2 cellular contexts compared by ENCODE assay signal in the genomic region with DNA sequence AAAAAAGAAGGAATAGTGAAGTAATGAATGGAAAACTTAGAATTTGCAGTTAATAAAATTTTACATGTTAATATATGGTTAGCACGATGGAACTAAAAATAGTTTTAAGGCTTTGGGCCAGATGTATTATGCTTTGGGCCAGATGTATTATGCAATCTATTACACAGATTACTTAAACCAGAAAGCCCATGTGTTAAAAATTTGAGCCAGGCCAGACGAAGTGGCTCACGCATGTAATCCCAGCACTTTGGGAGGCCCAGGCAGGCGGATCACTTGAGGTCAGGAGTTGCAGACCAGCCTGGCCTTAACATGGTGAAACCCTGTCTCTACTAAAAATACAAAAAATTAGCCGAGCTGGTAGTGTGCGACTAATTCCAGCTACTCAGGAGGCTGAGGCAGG.
TF ChIP-seq lines count a peak whose summit lies in the region.

No MANE protein-coding gene starts in this region.

TF ChIP-seq in liver, 16 proteins besides CTCF, POLR2A, EP300 and RAD21:
- TF ChIP-seq HNF4A (conservative IDR thresholded peaks at IDR 0.05) (peak; percentile 22 to 28), RXRA (IDR thresholded peaks at IDR 0.05) (peak; percentile 65 to 83), NR2F2 (IDR thresholded peaks at IDR 0.05) (peak; percentile 65), SP1 (IDR thresholded peaks at IDR 0.05) (peak; percentile 49)
- TF ChIP-seq, protein P1, sequence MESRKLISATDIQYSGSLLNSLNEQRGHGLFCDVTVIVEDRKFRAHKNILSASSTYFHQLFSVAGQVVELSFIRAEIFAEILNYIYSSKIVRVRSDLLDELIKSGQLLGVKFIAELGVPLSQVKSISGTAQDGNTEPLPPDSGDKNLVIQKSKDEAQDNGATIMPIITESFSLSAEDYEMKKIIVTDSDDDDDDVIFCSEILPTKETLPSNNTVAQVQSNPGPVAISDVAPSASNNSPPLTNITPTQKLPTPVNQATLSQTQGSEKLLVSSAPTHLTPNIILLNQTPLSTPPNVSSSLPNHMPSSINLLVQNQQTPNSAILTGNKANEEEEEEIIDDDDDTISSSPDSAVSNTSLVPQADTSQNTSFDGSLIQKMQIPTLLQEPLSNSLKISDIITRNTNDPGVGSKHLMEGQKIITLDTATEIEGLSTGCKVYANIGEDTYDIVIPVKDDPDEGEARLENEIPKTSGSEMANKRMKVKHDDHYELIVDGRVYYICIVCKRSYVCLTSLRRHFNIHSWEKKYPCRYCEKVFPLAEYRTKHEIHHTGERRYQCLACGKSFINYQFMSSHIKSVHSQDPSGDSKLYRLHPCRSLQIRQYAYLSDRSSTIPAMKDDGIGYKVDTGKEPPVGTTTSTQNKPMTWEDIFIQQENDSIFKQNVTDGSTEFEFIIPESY (IDR thresholded peaks at IDR 0.05), result no peak
- TF ChIP-seq, protein P2, sequence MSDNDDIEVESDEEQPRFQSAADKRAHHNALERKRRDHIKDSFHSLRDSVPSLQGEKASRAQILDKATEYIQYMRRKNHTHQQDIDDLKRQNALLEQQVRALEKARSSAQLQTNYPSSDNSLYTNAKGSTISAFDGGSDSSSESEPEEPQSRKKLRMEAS (IDR thresholded peaks at IDR 0.05), result peak; percentile 22
- TF ChIP-seq, protein P3, sequence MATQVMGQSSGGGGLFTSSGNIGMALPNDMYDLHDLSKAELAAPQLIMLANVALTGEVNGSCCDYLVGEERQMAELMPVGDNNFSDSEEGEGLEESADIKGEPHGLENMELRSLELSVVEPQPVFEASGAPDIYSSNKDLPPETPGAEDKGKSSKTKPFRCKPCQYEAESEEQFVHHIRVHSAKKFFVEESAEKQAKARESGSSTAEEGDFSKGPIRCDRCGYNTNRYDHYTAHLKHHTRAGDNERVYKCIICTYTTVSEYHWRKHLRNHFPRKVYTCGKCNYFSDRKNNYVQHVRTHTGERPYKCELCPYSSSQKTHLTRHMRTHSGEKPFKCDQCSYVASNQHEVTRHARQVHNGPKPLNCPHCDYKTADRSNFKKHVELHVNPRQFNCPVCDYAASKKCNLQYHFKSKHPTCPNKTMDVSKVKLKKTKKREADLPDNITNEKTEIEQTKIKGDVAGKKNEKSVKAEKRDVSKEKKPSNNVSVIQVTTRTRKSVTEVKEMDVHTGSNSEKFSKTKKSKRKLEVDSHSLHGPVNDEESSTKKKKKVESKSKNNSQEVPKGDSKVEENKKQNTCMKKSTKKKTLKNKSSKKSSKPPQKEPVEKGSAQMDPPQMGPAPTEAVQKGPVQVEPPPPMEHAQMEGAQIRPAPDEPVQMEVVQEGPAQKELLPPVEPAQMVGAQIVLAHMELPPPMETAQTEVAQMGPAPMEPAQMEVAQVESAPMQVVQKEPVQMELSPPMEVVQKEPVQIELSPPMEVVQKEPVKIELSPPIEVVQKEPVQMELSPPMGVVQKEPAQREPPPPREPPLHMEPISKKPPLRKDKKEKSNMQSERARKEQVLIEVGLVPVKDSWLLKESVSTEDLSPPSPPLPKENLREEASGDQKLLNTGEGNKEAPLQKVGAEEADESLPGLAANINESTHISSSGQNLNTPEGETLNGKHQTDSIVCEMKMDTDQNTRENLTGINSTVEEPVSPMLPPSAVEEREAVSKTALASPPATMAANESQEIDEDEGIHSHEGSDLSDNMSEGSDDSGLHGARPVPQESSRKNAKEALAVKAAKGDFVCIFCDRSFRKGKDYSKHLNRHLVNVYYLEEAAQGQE (IDR thresholded peaks at IDR 0.05), result no peak

TF ChIP-seq in HepG2, 621 proteins besides CTCF, POLR2A, EP300 and RAD21:
- TF ChIP-seq THAP11 (CRISPR knock-in tag; IDR thresholded peaks at IDR 0.05) (no peak), TAF15 (IDR thresholded peaks at IDR 0.05; ENCODE audit: low read depth, low read length, poor library complexity, severe bottlenecking) (no peak), EHMT2 (IDR thresholded peaks at IDR 0.05; ENCODE audit: borderline replicate concordance, low read depth, low read length) (no peak), HOXD1 (CRISPR knock-in tag; IDR thresholded peaks at IDR 0.05) (no peak), ZNF451 (CRISPR knock-in tag; IDR thresholded peaks at IDR 0.05) (no peak), TAF1 (CRISPR knock-in tag; IDR thresholded peaks at IDR 0.05) (no peak), GTF2F1 (IDR thresholded peaks at IDR 0.05; ENCODE audit: low read length) (no peak), AKAP8 (CRISPR knock-in tag; IDR thresholded peaks at IDR 0.05) (no peak), MIER3 (CRISPR knock-in tag; IDR thresholded peaks at IDR 0.05; ENCODE audit: borderline replicate concordance) (no peak), GTF3A (CRISPR knock-in tag; conservative IDR thresholded peaks at IDR 0.05) (no peak), ZNF569 (CRISPR knock-in tag; IDR thresholded peaks at IDR 0.05; ENCODE audit: borderline replicate concordance) (no peak), ZNF749 (CRISPR knock-in tag; IDR thresholded peaks at IDR 0.05; ENCODE audit: borderline replicate concordance) (no peak), TCF12 (IDR thresholded peaks at IDR 0.05) (no peak), TCF12 (CRISPR knock-in tag; IDR thresholded peaks at IDR 0.05) (no peak), ZSCAN20 (CRISPR knock-in tag; IDR thresholded peaks at IDR 0.05; ENCODE audit: borderline replicate concordance) (no peak), ISX (CRISPR knock-in tag; conservative IDR thresholded peaks at IDR 0.05) (no peak)
- TF ChIP-seq, protein P4, sequence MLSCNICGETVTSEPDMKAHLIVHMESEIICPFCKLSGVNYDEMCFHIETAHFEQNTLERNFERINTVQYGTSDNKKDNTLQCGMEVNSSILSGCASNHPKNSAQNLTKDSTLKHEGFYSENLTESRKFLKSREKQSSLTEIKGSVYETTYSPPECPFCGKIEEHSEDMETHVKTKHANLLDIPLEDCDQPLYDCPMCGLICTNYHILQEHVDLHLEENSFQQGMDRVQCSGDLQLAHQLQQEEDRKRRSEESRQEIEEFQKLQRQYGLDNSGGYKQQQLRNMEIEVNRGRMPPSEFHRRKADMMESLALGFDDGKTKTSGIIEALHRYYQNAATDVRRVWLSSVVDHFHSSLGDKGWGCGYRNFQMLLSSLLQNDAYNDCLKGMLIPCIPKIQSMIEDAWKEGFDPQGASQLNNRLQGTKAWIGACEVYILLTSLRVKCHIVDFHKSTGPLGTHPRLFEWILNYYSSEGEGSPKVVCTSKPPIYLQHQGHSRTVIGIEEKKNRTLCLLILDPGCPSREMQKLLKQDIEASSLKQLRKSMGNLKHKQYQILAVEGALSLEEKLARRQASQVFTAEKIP (CRISPR knock-in tag; IDR thresholded peaks at IDR 0.05; ENCODE audit: borderline replicate concordance), result no peak
- TF ChIP-seq, protein P5, sequence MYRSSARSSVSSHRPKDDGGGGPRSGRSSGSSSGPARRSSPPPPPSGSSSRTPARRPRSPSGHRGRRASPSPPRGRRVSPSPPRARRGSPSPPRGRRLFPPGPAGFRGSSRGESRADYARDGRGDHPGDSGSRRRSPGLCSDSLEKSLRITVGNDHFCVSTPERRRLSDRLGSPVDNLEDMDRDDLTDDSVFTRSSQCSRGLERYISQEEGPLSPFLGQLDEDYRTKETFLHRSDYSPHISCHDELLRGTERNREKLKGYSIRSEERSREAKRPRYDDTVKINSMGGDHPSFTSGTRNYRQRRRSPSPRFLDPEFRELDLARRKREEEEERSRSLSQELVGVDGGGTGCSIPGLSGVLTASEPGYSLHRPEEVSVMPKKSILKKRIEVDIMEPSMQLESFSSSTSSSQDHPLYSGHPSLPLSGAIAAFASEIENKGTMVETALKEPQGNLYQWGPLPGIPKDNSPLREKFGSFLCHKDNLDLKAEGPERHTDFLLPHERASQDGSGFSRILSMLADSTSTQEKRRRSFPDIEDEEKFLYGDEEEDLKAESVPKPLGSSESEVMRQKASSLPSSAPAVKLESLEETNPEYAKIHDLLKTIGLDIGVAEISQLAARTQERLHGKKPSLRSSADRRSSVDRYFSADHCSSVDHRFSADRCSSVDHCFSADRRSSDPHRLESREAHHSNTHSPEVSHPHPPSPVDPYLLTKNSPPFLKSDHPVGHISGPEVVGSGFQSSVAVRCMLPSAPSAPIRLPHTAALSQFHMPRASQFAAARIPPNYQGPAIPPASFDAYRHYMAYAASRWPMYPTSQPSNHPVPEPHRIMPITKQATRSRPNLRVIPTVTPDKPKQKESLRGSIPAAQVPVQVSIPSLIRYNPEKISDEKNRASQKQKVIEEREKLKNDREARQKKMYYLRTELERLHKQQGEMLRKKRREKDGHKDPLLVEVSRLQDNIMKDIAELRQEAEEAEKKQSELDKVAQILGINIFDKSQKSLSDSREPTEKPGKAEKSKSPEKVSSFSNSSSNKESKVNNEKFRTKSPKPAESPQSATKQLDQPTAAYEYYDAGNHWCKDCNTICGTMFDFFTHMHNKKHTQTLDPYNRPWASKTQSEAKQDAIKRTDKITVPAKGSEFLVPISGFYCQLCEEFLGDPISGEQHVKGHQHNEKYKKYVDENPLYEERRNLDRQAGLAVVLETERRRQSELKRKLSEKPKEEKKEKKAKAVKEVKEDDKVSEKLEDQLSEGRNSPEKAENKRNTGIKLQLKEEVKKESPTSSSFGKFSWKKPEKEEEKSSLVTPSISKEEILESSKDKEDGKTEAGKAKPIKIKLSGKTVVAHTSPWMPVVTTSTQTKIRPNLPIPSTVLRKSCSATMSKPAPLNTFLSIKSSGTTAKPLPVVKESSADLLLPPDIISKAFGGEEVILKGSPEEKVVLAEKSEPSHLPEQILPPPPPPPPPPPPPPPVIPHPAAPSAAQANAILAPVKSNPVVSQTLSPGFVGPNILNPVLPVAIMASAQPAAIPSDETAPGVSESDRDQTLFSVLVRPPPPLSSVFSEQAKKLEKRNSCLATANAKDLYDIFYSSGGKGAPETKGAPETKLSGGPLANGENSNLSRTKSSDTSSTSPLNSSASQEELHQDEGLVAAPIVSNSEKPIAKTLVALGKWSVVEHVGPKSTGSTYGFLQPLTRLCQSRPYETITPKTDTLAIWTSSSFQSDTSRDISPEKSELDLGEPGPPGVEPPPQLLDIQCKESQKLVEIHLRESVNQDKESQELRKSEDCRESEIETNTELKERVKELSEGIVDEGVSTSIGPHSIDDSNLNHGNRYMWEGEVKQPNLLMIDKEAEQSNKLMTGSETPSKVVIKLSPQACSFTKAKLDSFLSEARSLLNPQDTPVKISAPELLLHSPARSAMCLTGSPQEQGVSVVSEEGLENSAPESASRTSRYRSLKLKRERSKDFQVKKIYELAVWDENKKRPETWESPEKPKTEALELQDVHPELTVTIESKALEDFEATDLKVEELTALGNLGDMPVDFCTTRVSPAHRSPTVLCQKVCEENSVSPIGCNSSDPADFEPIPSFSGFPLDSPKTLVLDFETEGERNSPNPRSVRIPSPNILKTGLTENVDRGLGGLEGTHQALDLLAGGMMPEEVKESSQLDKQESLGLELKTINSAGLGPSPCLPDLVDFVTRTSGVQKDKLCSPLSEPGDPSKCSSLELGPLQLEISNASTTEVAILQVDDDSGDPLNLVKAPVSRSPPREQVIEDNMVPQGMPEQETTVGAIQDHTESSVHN (CRISPR knock-in tag; IDR thresholded peaks at IDR 0.05), result no peak
- TF ChIP-seq, protein P6, sequence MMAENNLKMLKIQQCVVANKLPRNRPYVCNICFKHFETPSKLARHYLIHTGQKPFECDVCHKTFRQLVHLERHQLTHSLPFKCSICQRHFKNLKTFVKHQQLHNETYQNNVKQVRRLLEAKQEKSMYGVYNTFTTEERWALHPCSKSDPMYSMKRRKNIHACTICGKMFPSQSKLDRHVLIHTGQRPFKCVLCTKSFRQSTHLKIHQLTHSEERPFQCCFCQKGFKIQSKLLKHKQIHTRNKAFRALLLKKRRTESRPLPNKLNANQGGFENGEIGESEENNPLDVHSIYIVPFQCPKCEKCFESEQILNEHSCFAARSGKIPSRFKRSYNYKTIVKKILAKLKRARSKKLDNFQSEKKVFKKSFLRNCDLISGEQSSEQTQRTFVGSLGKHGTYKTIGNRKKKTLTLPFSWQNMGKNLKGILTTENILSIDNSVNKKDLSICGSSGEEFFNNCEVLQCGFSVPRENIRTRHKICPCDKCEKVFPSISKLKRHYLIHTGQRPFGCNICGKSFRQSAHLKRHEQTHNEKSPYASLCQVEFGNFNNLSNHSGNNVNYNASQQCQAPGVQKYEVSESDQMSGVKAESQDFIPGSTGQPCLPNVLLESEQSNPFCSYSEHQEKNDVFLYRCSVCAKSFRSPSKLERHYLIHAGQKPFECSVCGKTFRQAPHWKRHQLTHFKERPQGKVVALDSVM (CRISPR knock-in tag; IDR thresholded peaks at IDR 0.05), result no peak
TF ChIP-seq in HepG2: peak in this region for 0.
